12 cellular contexts compared by ENCODE assay signal in the genomic region with DNA sequence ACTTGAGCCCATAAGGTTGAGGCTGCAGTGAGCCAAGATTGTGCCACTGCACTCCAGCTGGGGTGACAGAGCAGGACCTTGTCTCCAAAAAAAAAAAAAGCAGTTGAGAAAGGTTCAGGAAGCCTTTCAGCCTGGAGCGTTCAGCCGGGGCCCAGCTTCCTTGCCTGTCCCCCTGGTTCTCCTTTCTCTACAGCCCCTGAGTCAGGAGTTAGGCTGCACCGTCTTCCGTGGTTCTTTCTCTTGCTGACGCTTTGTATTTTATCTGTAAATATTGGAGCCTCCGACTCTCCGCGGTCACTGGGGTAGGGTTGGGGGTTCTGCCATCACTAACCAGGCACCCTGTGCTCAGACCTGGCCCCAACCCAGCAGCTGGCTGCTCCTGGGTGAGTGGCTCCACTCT.
"Had no signal": no experiment of that assay in that cellular context is flagged by ENCODE, and none has a peak within 500 bp of the region (broad histone marks: within the 10 kb centered on the region; RNA-seq: fewer than 3 reads in every experiment).

No MANE protein-coding gene starts in this region.

- ATAC-seq: WTC11 had no signal

- DNase-seq: activated CD4-positive, alpha-beta memory T cell treated with anti-CD3 and anti-CD28 coated beads, Interleukin-2, amount 10 ng/mL, durations not matched to agents 7 days and 5 days; activated CD4-positive, alpha-beta T cell treated with anti-CD3 and anti-CD28 coated beads for 4 hours; activated naive CD4-positive, alpha-beta T cell treated with anti-CD3 and anti-CD28 coated beads, Interleukin-2, amount 50 U/mL, for 16 hours; activated T-cell treated with anti-CD3 and anti-CD28 coated beads, Interleukin-2, amount 50 U/mL, for 24 hours; midbrain had no signal

- FAIRE-seq: endometrium, keratinocyte, TTC549 had no signal

- H3K27ac ChIP-seq: esophagus muscularis mucosa had no signal

- H3K4me3 ChIP-seq: adrenal gland, esophagus muscularis mucosa, lung had no signal

- H3K27me3 ChIP-seq: adrenal gland, esophagus muscularis mucosa had no signal

- H3K9me3 ChIP-seq: adrenal gland, esophagus muscularis mucosa had no signal
